ENCODE assay signal across 8 cellular contexts in genomic region chr3:53375019-53375418, GRCh38. TPM values are rescaled to one million over a fixed set of nuclear protein-coding genes. Genes with fewer than 3 reads are reported as not detected.
A peak's percentile ranks its signal among the peaks of the same experiment; 100 is the strongest.
DNase-seq lines count a peak whose midpoint lies in the region; ATAC-seq, FAIRE-seq and TF ChIP-seq lines count a peak whose summit lies in the region.

No MANE protein-coding gene starts in this region.

- H3K27ac Mint-ChIP-seq in CD14-positive monocyte, result peak overlapping the region in 1 of 7 donors; percentile 40
- no peak overlapping the region for H3K27ac Mint-ChIP-seq in stimulated activated naive CD8-positive, alpha-beta T cell treated with anti-CD3 and anti-CD28 coated beads, Interleukin-15, amount 100 ng/mL, for 72 hours

- no peak overlapping the region for H3K4me3 Mint-ChIP-seq in CD14-positive monocyte
- H3K4me3 Mint-ChIP-seq in stimulated activated naive CD8-positive, alpha-beta T cell treated with anti-CD3 and anti-CD28 coated beads, Interleukin-15, amount 100 ng/mL, for 72 hours, result no peak overlapping the region

- no peak for TF ChIP-seq POLR2A in endothelial cell of umbilical vein (IDR thresholded peaks at IDR 0.05; ENCODE audit: low read depth, low read length)

- CTCF ChIA-PET in endothelial cell of umbilical vein (lab: Charles Lee), result interaction anchor here (0.7 to 5.2 kb wide), 3 partner anchors 15 to 334 kb away, joined by 3 to 43 read pairs (median 6); no protein-coding TSS in a partner anchor

- no peak overlapping the region for H3K27ac ChIP-seq in endothelial cell of umbilical vein (ENCODE audit: insufficient read depth, low read depth, low read length)

- H3K4me1 ChIP-seq in endothelial cell of umbilical vein (ENCODE audit: control insufficient read depth, extremely low read depth, insufficient read depth, low read length) (no peaks in the 10 kb centered on the region), mucosa of descending colon (ENCODE audit: low read depth) (no peaks in the 10 kb centered on the region)

- DNase-seq in CD14-positive monocyte (ENCODE audit: low spot score), result peak; percentile 66
- peak; percentile 77 for DNase-seq in GM20000 (ENCODE audit: low spot score)
- peak; percentile 6 for DNase-seq in NCI-H2029 treated with DMSO at 0.1 percent for 48 hours (lab: John Stamatoyannopoulos, UW)
- peak; percentile 40 for DNase-seq in activated CD4-positive, alpha-beta T cell treated with anti-CD3 and anti-CD28 coated beads, Interleukin-2, amount 50 U/mL, for 1 hour
- peak; percentile 55 for DNase-seq in endothelial cell of umbilical vein (ENCODE audit: low read depth, low spot score)
- DNase-seq in mucosa of descending colon, result peak; percentile 63 to 85 (median 64)
- DNase-seq in stimulated activated naive CD8-positive, alpha-beta T cell treated with anti-CD3 and anti-CD28 coated beads, Interleukin-15, amount 100 ng/mL, for 72 hours, result peak; percentile 55 to 63
- no peak for DNase-seq in DMS79 (lab: John Stamatoyannopoulos, UW)

- H3K79me2 ChIP-seq in endothelial cell of umbilical vein (ENCODE audit: control insufficient read depth, insufficient read depth, low read length), result no peaks in the 10 kb centered on the region

- H3K4me2 ChIP-seq in endothelial cell of umbilical vein (ENCODE audit: insufficient read depth, low read length), result no peak overlapping the region

- peaks cover 4 to 14% (median 9%) of the 10 kb centered on the region in 3 donors for H3K27me3 Mint-ChIP-seq in CD14-positive monocyte (ENCODE audit: low read depth in 3 of 3)
- H3K27me3 Mint-ChIP-seq in stimulated activated naive CD8-positive, alpha-beta T cell treated with anti-CD3 and anti-CD28 coated beads, Interleukin-15, amount 100 ng/mL, for 72 hours, result peaks cover 39% of the 10 kb centered on the region

- no peaks in the 10 kb centered on the region for H3K9me1 ChIP-seq in endothelial cell of umbilical vein (replicated peaks; ENCODE audit: control insufficient read depth, extremely low read depth, insufficient read depth, low read length)

- FAIRE-seq in endothelial cell of umbilical vein (lab: Jason Lieb, UNC), result peak; percentile 91

- dilution Hi-C loops in endothelial cell of umbilical vein (cut with MboI; ENCODE audit: extremely low pct_ligation_motif_present, low sequenced_read_pairs), result no loop called here

- no peak overlapping the region for H3K9ac ChIP-seq in endothelial cell of umbilical vein (replicated peaks; ENCODE audit: extremely low read depth, insufficient read depth, low read length)

- no peaks in the 10 kb centered on the region for H3K36me3 ChIP-seq in endothelial cell of umbilical vein (ENCODE audit: control insufficient read depth in 2 of 2, extremely low read depth in 1 of 2, insufficient read depth in 2 of 2, low read length in 2 of 2)
- no peaks in the 10 kb centered on the region for H3K36me3 ChIP-seq in mucosa of descending colon (ENCODE audit: low read depth)

- H3K9me3 Mint-ChIP-seq in CD14-positive monocyte, result peaks cover 0 to 2% (median 0%) of the 10 kb centered on the region in 7 donors
- H3K9me3 Mint-ChIP-seq in stimulated activated naive CD8-positive, alpha-beta T cell treated with anti-CD3 and anti-CD28 coated beads, Interleukin-15, amount 100 ng/mL, for 72 hours, result no peaks in the 10 kb centered on the region

- peaks cover 2% of the 10 kb centered on the region for H3K4me1 Mint-ChIP-seq in CD14-positive monocyte
- no peaks in the 10 kb centered on the region for H3K4me1 Mint-ChIP-seq in stimulated activated naive CD8-positive, alpha-beta T cell treated with anti-CD3 and anti-CD28 coated beads, Interleukin-15, amount 100 ng/mL, for 72 hours

- POLR2A ChIA-PET in endothelial cell of umbilical vein (lab: Charles Lee), result no interaction called here

- BruUV-seq in endothelial cell of umbilical vein (replicated peaks; lab: Mats Ljungman, UMichigan), result no TSS peak

- H2AFZ ChIP-seq in endothelial cell of umbilical vein (ENCODE audit: low read depth, low read length), result no peak overlapping the region

- peak; percentile 99 for ATAC-seq in mucosa of descending colon
- ATAC-seq in stimulated activated naive CD8-positive, alpha-beta T cell treated with anti-CD3 and anti-CD28 coated beads, Interleukin-15, amount 100 ng/mL, for 72 hours, result peak; percentile 93

- intact Hi-C loops in CD14-positive monocyte (cut with micrococcal nuclease) (loop anchor here (2.0 to 5.0 kb wide), 2 partner anchors 332 to 336 kb away; no protein-coding TSS in a partner anchor), endothelial cell of umbilical vein (cut with micrococcal nuclease) (loop anchor here (1.0 kb wide), 2 partner anchors 76 to 335 kb away; no protein-coding TSS in a partner anchor), mucosa of descending colon (cut with DNase I, micrococcal nuclease) (loop anchor here (5.0 kb wide), 2 partner anchors 327 to 337 kb away; no protein-coding TSS in a partner anchor)

- TF ChIP-seq CTCF in CD14-positive monocyte (IDR thresholded peaks at IDR 0.05), result peak; percentile 96
- peak; percentile 77 for TF ChIP-seq CTCF in GM20000 (IDR thresholded peaks at IDR 0.05; ENCODE audit: extremely low read depth, missing control alignments)
- peak; percentile 74 to 77 for TF ChIP-seq CTCF in endothelial cell of umbilical vein (IDR thresholded peaks at IDR 0.05; ENCODE audit: extremely low read depth in 1 of 2, insufficient read depth in 1 of 2, low read depth in 1 of 2, low read length in 2 of 2)
- peak; percentile 50 for TF ChIP-seq CTCF in mucosa of descending colon (IDR thresholded peaks at IDR 0.05)

- H4K20me1 ChIP-seq in endothelial cell of umbilical vein (replicated peaks; ENCODE audit: control insufficient read depth, extremely low read depth, insufficient read depth, low read length), result no peaks in the 10 kb centered on the region

- peaks cover 0 to 7% of the 10 kb centered on the region in 2 experiments for H3K27me3 ChIP-seq in endothelial cell of umbilical vein (ENCODE audit: control insufficient read depth in 2 of 2, insufficient read depth in 2 of 2, low read length in 2 of 2)

- no peaks in the 10 kb centered on the region for H3K36me3 Mint-ChIP-seq in CD14-positive monocyte

- no peaks in the 10 kb centered on the region for H3K9me3 ChIP-seq in endothelial cell of umbilical vein (replicated peaks; ENCODE audit: control insufficient read depth, insufficient read depth, low read length)
- H3K9me3 ChIP-seq in mucosa of descending colon, result no peaks in the 10 kb centered on the region

- H3K4me3 ChIP-seq in endothelial cell of umbilical vein (replicated peaks in 1 of 3; ENCODE audit: insufficient read depth in 1 of 3, low read depth in 1 of 3, low read length in 3 of 3) (no peak overlapping the region), mucosa of descending colon (no peak overlapping the region)

TF ChIP-seq in endothelial cell of umbilical vein, 7 proteins besides CTCF, POLR2A, EP300 and RAD21:
- TF ChIP-seq MAX (IDR thresholded peaks at IDR 0.05; ENCODE audit: insufficient read depth, insufficient read length) (no peak), JUN (IDR thresholded peaks at IDR 0.05; ENCODE audit: borderline replicate concordance, insufficient read depth, insufficient read length, low read depth) (no peak), EZH2 (IDR thresholded peaks at IDR 0.05; ENCODE audit: borderline replicate concordance, low read depth, low read length, severe bottlenecking) (no peak), POLR2AphosphoS5 (IDR thresholded peaks at IDR 0.05; ENCODE audit: insufficient read depth, low read depth, low read length) (no peak), GATA2 (IDR thresholded peaks at IDR 0.05; ENCODE audit: insufficient read depth, insufficient read length, low read depth, low read length) (no peak), MYC (IDR thresholded peaks at IDR 0.05; ENCODE audit: low read depth, low read length) (no peak), FOS (IDR thresholded peaks at IDR 0.05; ENCODE audit: borderline replicate concordance, insufficient read depth, low read length) (no peak)
TF ChIP-seq in endothelial cell of umbilical vein: peak in this region for 0.

RNA-seq across cellular contexts. Expression of gene DCP1A, which starts 27.7 kb away (rescaled TPM):
- polyA plus RNA-seq in CD14-positive monocyte (10 to 100 TPM; 19.3 to 25.4 TPM), endothelial cell of umbilical vein (29.5 and 32.3 TPM in 2 replicates)
- total RNA-seq in endothelial cell of umbilical vein (28.5 and 38.0 TPM in 2 replicates), mucosa of descending colon (10 to 100 TPM; 20.7 to 28.2 (median 21.3) TPM)
- polyA plus RNA-seq in endothelial cell of umbilical vein (2011; cell fraction: cytosol; rRNA removed), result 23.4 and 28.7 TPM in 2 replicates
- polyA plus RNA-seq in endothelial cell of umbilical vein (2011; cell fraction: nucleus; rRNA removed), result 40.7 and 43.1 TPM in 2 replicates
- 22.0 and 23.2 TPM in 2 replicates for polyA plus RNA-seq in endothelial cell of umbilical vein (2012)
- polyA minus RNA-seq in endothelial cell of umbilical vein, result 115 and 120 TPM in 2 replicates
- 28.8 TPM for polyA minus RNA-seq in endothelial cell of umbilical vein (2011; cell fraction: cytosol; rRNA and poly(A)+ RNA removed)
- 77.7 and 92.9 TPM in 2 replicates for polyA minus RNA-seq in endothelial cell of umbilical vein (2011; cell fraction: nucleus; rRNA and poly(A)+ RNA removed)
